9 cellular contexts compared by ENCODE assay signal in the genomic region with DNA sequence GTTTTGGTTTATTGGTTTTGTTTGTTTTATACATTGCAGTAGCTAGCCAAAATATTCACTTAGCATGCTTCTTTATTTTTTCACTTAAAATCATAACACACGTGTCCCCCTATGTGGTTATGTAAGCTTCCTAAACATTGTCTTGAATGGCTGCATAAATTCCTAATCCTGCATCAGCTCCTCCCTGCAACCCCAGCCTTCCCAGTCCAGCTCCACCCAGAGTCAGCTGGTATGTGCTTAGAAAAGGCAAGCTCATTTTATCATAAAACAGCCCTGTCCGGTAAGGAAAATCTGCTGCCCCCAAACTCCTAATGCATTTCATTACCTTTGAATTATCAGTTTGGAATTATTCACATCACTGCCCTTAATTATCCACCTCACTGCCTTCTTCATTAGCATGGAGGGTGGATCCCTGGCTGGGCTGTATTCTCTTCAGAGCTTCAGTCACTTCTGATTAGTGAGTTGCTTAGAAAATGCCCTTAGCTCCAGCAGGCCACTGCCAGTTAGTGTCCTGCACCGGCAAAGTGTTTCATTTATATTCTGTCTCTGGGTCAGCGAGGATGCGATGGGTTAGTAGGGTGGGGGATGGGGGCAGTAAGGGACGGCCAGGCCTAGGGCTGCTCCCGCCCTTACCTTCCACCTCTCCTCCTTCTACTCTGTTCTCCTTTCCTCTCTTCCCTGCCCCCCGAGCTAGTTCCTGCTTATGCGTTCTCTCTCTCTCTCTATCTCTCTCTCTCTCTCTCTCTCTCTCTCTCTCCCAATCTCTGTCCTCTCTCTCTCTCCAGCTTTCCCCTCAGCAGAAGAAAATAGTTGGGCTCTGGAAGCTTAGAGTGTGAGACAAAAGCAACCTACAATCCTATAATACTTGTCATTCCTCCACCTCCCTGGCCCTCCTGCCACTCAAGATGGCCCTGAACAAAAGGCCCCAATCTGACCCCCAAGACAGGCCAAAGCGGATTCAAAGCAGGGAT.
DNase-seq lines count a peak whose midpoint lies in the region; ATAC-seq and TF ChIP-seq lines count a peak whose summit lies in the region.
"Had no signal": no experiment of that assay in that cellular context is flagged by ENCODE, and none has a peak within 500 bp of the region (broad histone marks: within the 10 kb centered on the region; RNA-seq: fewer than 3 reads in every experiment).

No MANE protein-coding gene starts in this region.

- H3K27me3 Mint-ChIP-seq in CD4-positive, CD25-positive, alpha-beta regulatory T cell, result peaks cover 4% of the 10 kb centered on the region
- peaks cover 1% of the 10 kb centered on the region for H3K27me3 Mint-ChIP-seq in endothelial cell (ENCODE audit: unreplicated experiment)
- peaks cover 0 to 3% (median 0%) of the 10 kb centered on the region in 5 donors for H3K27me3 Mint-ChIP-seq in naive thymus-derived CD4-positive, alpha-beta T cell
- peaks cover 8% of the 10 kb centered on the region for H3K27me3 Mint-ChIP-seq in T-helper 2 cell treated with Interferon-gamma antibody and Interleukin-4, amounts not matched to agents 5 μg/mL and 100 μg/mL, for 36 hours (ENCODE audit: low read depth)

- CTCF ChIA-PET in naive thymus-derived CD4-positive, alpha-beta T cell (lab: Charles Lee), result interaction anchor here (0.6 to 1.3 kb wide), 2 partner anchors 10 to 652 kb away, joined by 3 read pairs; no protein-coding TSS in a partner anchor

- peaks cover 24% of the 10 kb centered on the region for H3K4me1 ChIP-seq in CD4-positive, CD25-positive, alpha-beta regulatory T cell (ENCODE audit: control insufficient read depth, insufficient read depth, low read length, poor library complexity, severe bottlenecking)
- peaks cover 28 to 30% of the 10 kb centered on the region in 2 donors for H3K4me1 ChIP-seq in naive thymus-derived CD4-positive, alpha-beta T cell (ENCODE audit: control insufficient read depth in 2 of 2, insufficient read depth in 2 of 2, low read length in 2 of 2)

- H3K27me3 ChIP-seq in CD4-positive, CD25-positive, alpha-beta regulatory T cell (ENCODE audit: control insufficient read depth, insufficient read depth, low read length), result no peaks in the 10 kb centered on the region
- H3K27me3 ChIP-seq in naive thymus-derived CD4-positive, alpha-beta T cell (ENCODE audit: control insufficient read depth in 2 of 2, insufficient read depth in 2 of 2, low read length in 2 of 2), result no peaks in the 10 kb centered on the region

- no peak for TF ChIP-seq CTCF in endothelial cell (IDR thresholded peaks at IDR 0.05; ENCODE audit: unreplicated experiment)

- DNase-seq in CD4-positive, CD25-positive, alpha-beta regulatory T cell, result no peak
- peak; percentile 7 for DNase-seq in NCI-H1694 (lab: John Stamatoyannopoulos, UW)
- DNase-seq in endothelial cell (ENCODE audit: low spot score), result no peak
- DNase-seq in naive thymus-derived CD4-positive, alpha-beta T cell, result peak in 1 of 9 donors; percentile 9
- no peak for DNase-seq in T-helper 2 cell treated with Interferon-gamma antibody and Interleukin-4, amounts not matched to agents 5 μg/mL and 100 μg/mL, for 36 hours (ENCODE audit: low spot score)
- no peak for DNase-seq in cerebellum (ENCODE audit: low spot score)
- DNase-seq: MV-4-11 had no signal

- no peak for ATAC-seq in CD4-positive, CD25-positive, alpha-beta regulatory T cell (ENCODE audit: low read depth in 2 of 2)
- no peak for ATAC-seq in naive thymus-derived CD4-positive, alpha-beta T cell
- ATAC-seq in GM19395 (IDR thresholded peaks at IDR 0.05; ENCODE audit: unreplicated experiment) (no peak), GM18870 (IDR thresholded peaks at IDR 0.05; ENCODE audit: unreplicated experiment) (no peak)

- peaks cover 3% of the 10 kb centered on the region for H3K36me3 Mint-ChIP-seq in CD4-positive, CD25-positive, alpha-beta regulatory T cell
- no peaks in the 10 kb centered on the region for H3K36me3 Mint-ChIP-seq in endothelial cell (ENCODE audit: low read depth, unreplicated experiment)
- H3K36me3 Mint-ChIP-seq in naive thymus-derived CD4-positive, alpha-beta T cell, result peaks cover 0 to 3% (median 0%) of the 10 kb centered on the region in 5 donors
- H3K36me3 Mint-ChIP-seq in T-helper 2 cell treated with Interferon-gamma antibody and Interleukin-4, amounts not matched to agents 5 μg/mL and 100 μg/mL, for 36 hours (ENCODE audit: low read depth), result no peaks in the 10 kb centered on the region

- intact Hi-C loops in naive thymus-derived CD4-positive, alpha-beta T cell (cut with micrococcal nuclease), result no loop called here

- peak overlapping the region; percentile 40 to 76 (median 70) for H3K4me3 Mint-ChIP-seq in CD4-positive, CD25-positive, alpha-beta regulatory T cell
- H3K4me3 Mint-ChIP-seq in endothelial cell (ENCODE audit: unreplicated experiment), result no peak overlapping the region
- H3K4me3 Mint-ChIP-seq in naive thymus-derived CD4-positive, alpha-beta T cell, result peak overlapping the region in 9 of 10 donors; percentile 56 to 85 (median 77)
- H3K4me3 Mint-ChIP-seq in T-helper 2 cell treated with Interferon-gamma antibody and Interleukin-4, amounts not matched to agents 5 μg/mL and 100 μg/mL, for 36 hours, result no peak overlapping the region

- no peak overlapping the region for H3K27ac ChIP-seq in CD4-positive, CD25-positive, alpha-beta regulatory T cell (ENCODE audit: insufficient read depth, low read length, poor library complexity, severe bottlenecking)
- peak overlapping the region; percentile 60 for H3K27ac ChIP-seq in naive thymus-derived CD4-positive, alpha-beta T cell (ENCODE audit: low read depth, low read length)

- H3K36me3 ChIP-seq in CD4-positive, CD25-positive, alpha-beta regulatory T cell (ENCODE audit: control insufficient read depth, insufficient read depth, low read length), result no peaks in the 10 kb centered on the region
- no peaks in the 10 kb centered on the region for H3K36me3 ChIP-seq in naive thymus-derived CD4-positive, alpha-beta T cell (ENCODE audit: control insufficient read depth in 2 of 3, insufficient read depth in 3 of 3, low read length in 3 of 3)

- peak overlapping the region; percentile 52 for H3K4me3 ChIP-seq in CD4-positive, CD25-positive, alpha-beta regulatory T cell (ENCODE audit: low read depth, low read length)
- peak overlapping the region; percentile 25 for H3K4me3 ChIP-seq in naive thymus-derived CD4-positive, alpha-beta T cell (ENCODE audit: low read length)

- peak overlapping the region; percentile 88 to 92 (median 90) for H3K27ac Mint-ChIP-seq in CD4-positive, CD25-positive, alpha-beta regulatory T cell
- peak overlapping the region; percentile 55 for H3K27ac Mint-ChIP-seq in endothelial cell (ENCODE audit: unreplicated experiment)
- H3K27ac Mint-ChIP-seq in naive thymus-derived CD4-positive, alpha-beta T cell, result peak overlapping the region in 8 of 9 donors; percentile 90 to 100 (median 94)
- no peak overlapping the region for H3K27ac Mint-ChIP-seq in T-helper 2 cell treated with Interferon-gamma antibody and Interleukin-4, amounts not matched to agents 5 μg/mL and 100 μg/mL, for 36 hours

- H3K9me3 ChIP-seq in CD4-positive, CD25-positive, alpha-beta regulatory T cell (ENCODE audit: control insufficient read depth in 2 of 2, low read length in 2 of 2), result no peaks in the 10 kb centered on the region
- no peaks in the 10 kb centered on the region for H3K9me3 ChIP-seq in naive thymus-derived CD4-positive, alpha-beta T cell (ENCODE audit: control insufficient read depth in 2 of 3, low read length in 3 of 3)

- H3K9me3 Mint-ChIP-seq in CD4-positive, CD25-positive, alpha-beta regulatory T cell, result peaks cover 0 to 1% (median 0%) of the 10 kb centered on the region in 7 donors
- no peaks in the 10 kb centered on the region for H3K9me3 Mint-ChIP-seq in endothelial cell (ENCODE audit: unreplicated experiment)
- H3K9me3 Mint-ChIP-seq in naive thymus-derived CD4-positive, alpha-beta T cell, result peaks cover 0 to 3% (median 0%) of the 10 kb centered on the region in 11 donors
- no peaks in the 10 kb centered on the region for H3K9me3 Mint-ChIP-seq in T-helper 2 cell treated with Interferon-gamma antibody and Interleukin-4, amounts not matched to agents 5 μg/mL and 100 μg/mL, for 36 hours

- peaks cover 23 to 45% (median 29%) of the 10 kb centered on the region in 4 donors for H3K4me1 Mint-ChIP-seq in CD4-positive, CD25-positive, alpha-beta regulatory T cell
- peaks cover 20% of the 10 kb centered on the region for H3K4me1 Mint-ChIP-seq in endothelial cell (ENCODE audit: unreplicated experiment)
- H3K4me1 Mint-ChIP-seq in naive thymus-derived CD4-positive, alpha-beta T cell, result peaks cover 17 to 72% (median 48%) of the 10 kb centered on the region in 7 donors
- peaks cover 13% of the 10 kb centered on the region for H3K4me1 Mint-ChIP-seq in T-helper 2 cell treated with Interferon-gamma antibody and Interleukin-4, amounts not matched to agents 5 μg/mL and 100 μg/mL, for 36 hours (ENCODE audit: low read depth)

- POLR2A ChIA-PET in naive thymus-derived CD4-positive, alpha-beta T cell (lab: Charles Lee), result interaction anchor here (0.6 to 3.5 kb wide), 10 partner anchors 10 to 200 kb away, joined by 3 to 17 read pairs (median 4); no protein-coding TSS in a partner anchor

Comparison
In these comparisons a context has a peak if more than half of its experiments do, and no peak if none do; other contexts are left out.
1. H3K4me3 Mint-ChIP-seq: peak in CD4-positive, CD25-positive, alpha-beta regulatory T cell (4 of 4) and naive thymus-derived CD4-positive, alpha-beta T cell (9 of 10); none in endothelial cell (single experiment) and T-helper 2 cell treated with Interferon-gamma antibody and Interleukin-4, amounts not matched to agents 5 μg/mL and 100 μg/mL, for 36 hours (single experiment).